In the genomic region with DNA sequence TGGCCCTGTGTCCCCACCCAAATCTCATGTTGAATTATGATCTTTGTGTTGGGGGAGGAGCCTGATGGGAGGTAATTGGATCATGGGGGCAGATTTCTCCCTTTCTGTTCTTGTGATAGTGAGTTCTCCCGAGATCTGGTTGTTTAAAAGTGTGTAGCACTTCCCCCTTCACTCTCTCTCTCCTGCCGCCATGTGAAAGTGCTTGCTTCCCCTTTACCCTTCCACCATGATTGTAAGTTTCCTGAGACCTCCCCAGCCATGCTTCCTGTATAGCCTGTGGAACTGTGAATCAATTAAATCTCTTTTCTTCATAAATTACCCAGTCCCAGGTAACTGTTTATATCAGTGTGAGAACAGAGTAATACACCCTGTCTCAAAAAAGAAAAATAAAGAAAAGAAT, we compare ENCODE assay signal across 21 cellular contexts. TPM values are rescaled to one million over a fixed set of nuclear protein-coding genes. Genes with fewer than 3 reads are reported as not detected.
DNase-seq lines count a peak whose midpoint lies in the region; ATAC-seq and TF ChIP-seq lines count a peak whose summit lies in the region.
"Had no signal": no experiment of that assay in that cellular context is flagged by ENCODE, and none has a peak within 500 bp of the region (broad histone marks: within the 10 kb centered on the region; RNA-seq: fewer than 3 reads in every experiment).

No MANE protein-coding gene starts in this region.

- H3K4me1 Mint-ChIP-seq in memory B cell = peaks cover 9% of the 10 kb centered on the region

- H3K27me3 ChIP-seq in left ventricle myocardium inferior (ENCODE audit: low read depth) = no peaks in the 10 kb centered on the region
- H3K27me3 ChIP-seq: BLaER1 treated with 17β-estradiol and CSF1 and Interleukin-3, amounts not matched to agents 10 nM and 100 nM had no signal

- peaks cover 18% of the 10 kb centered on the region for H3K27me3 Mint-ChIP-seq in memory B cell

- H3K36me3 Mint-ChIP-seq in memory B cell = peaks cover 4% of the 10 kb centered on the region

- no peak overlapping the region for H3K27ac Mint-ChIP-seq in memory B cell
- H3K27ac Mint-ChIP-seq: CD8-positive, alpha-beta T cell; HFFc6 had no signal

- peaks cover 45% of the 10 kb centered on the region for H3K4me1 ChIP-seq in left ventricle myocardium inferior

- H3K9me3 Mint-ChIP-seq in memory B cell = peaks cover 10% of the 10 kb centered on the region

- intact Hi-C loops in left ventricle myocardium inferior (cut with micrococcal nuclease) = no loop called here
- intact Hi-C loops in cardiac septum (cut with DNase I) = no loop called here

- peak overlapping the region; percentile 86 for H3K27ac ChIP-seq in left ventricle myocardium inferior (replicated peaks)
- H3K27ac ChIP-seq: BLaER1 treated with 17β-estradiol and CSF1 and Interleukin-3, amounts not matched to agents 10 nM and 100 nM had no signal

- H3K4me3 ChIP-seq in left ventricle myocardium inferior = no peak overlapping the region

- DNase-seq in left ventricle myocardium inferior (no peak), cardiac septum (ENCODE audit: low spot score) (no peak), MV-4-11 (lab: John Stamatoyannopoulos, UW) (peak; percentile 79), memory B cell (ENCODE audit: low spot score in 2 of 2) (no peak), NK-92 (lab: John Stamatoyannopoulos, UW; ENCODE audit: unreplicated experiment) (no peak), 8988T (no peak)
- no peak for DNase-seq in activated naive CD4-positive, alpha-beta T cell (lab: John Stamatoyannopoulos, UW)
- DNase-seq: DMS53, H7, HFFc6, KG1, NCI-H1092, NCI-H1436 treated with DMSO at 0.1 percent for 48 hours, NCI-H2029 treated with DMSO at 0.1 percent for 48 hours, NCI-H2171, NCI-H526, SHP77 had no signal

- no peaks in the 10 kb centered on the region for H3K36me3 ChIP-seq in left ventricle myocardium inferior

- no peak overlapping the region for H3K4me3 Mint-ChIP-seq in memory B cell
- H3K4me3 Mint-ChIP-seq: CD8-positive, alpha-beta T cell; HFFc6 had no signal

- peaks cover 11% of the 10 kb centered on the region for H3K9me3 ChIP-seq in left ventricle myocardium inferior (replicated peaks)

- no peak for TF ChIP-seq CTCF in left ventricle myocardium inferior (IDR thresholded peaks at IDR 0.05; ENCODE audit: borderline replicate concordance)

- ATAC-seq in memory B cell (ENCODE audit: low read depth) = peak; percentile 59
- ATAC-seq: CD8-positive, alpha-beta T cell; HepG2; SK-N-SH treated with all-trans-retinoic acid at 6 μM for 48 hours had no signal

RNA-seq across cellular contexts. Expression of gene LRRFIP1, which starts 25.5 kb away (rescaled TPM):
- 97.1 TPM for total RNA-seq in left ventricle myocardium inferior
- total RNA-seq in cardiac septum = 157 TPM
